8 cellular contexts compared by ENCODE assay signal in the genomic region with DNA sequence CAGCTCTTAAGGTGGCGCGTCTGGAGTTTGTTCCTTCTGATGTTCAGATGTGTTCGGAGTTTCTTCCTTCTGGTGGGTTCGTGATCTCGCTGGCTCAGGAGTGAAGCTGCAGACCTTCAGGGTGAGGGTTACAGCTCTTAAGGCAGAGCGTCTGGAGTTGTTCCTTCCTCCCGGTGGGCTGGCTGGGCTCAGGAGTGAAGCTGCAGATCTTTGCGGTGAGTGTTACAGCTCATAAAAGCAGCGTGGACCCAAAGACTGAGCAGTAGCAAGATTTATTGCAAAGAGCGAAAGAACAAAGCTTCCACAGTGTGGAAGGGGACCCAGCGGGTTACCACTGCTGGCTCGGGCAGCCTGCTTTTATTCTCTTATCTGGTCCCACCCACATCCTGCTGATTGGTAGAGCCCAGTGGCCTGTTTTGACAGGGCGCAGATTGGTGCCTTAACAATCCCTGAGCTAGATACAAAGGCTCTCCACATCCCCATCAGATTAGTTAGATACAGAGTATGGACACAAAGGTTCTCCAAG.
DNase-seq lines count a peak whose midpoint lies in the region; ATAC-seq and TF ChIP-seq lines count a peak whose summit lies in the region.
"Not testable (repeated sequence)": the region's sequence is repeated elsewhere in the genome, so short reads cannot be mapped to it uniquely, and the experiment has no call there.

No MANE protein-coding gene starts in this region.

- not testable (repeated sequence) for H3K27ac ChIP-seq in CD8-positive, alpha-beta memory T cell (ENCODE audit: low read depth, low read length); lower lobe of right lung

- H3K36me3 ChIP-seq in CD8-positive, alpha-beta memory T cell (ENCODE audit: insufficient read depth, low read length); MG63; lower lobe of right lung: not testable (repeated sequence)

- POLR2A ChIA-PET in CD8-positive, alpha-beta memory T cell (lab: Charles Lee) = interaction anchor here (1.2 kb wide), 1 partner anchor 698 kb away, joined by 3 read pairs; a partner anchor contains a TSS
- POLR2A ChIA-PET in activated CD4-positive, alpha-beta T cell treated with anti-CD3 and anti-CD28 coated beads, Interleukin-2, amount 10 ng/mL, durations not matched to agents 7 days and 5 days (lab: Charles Lee) = interaction anchor here (0.6 kb wide), 2 partner anchors 19 to 226 kb away, joined by 3 read pairs; no protein-coding TSS in a partner anchor

- not testable (repeated sequence) for H3K4me1 ChIP-seq in CD8-positive, alpha-beta memory T cell (ENCODE audit: insufficient read depth, low read length); lower lobe of right lung

- H3K4me3 ChIP-seq in CD8-positive, alpha-beta memory T cell (ENCODE audit: low read length) = peak overlapping the region; percentile 26
- peak overlapping the region; percentile 61 for H3K4me3 ChIP-seq in MG63
- peak overlapping the region; percentile 15 for H3K4me3 ChIP-seq in lower lobe of right lung

- CTCF ChIA-PET in CD8-positive, alpha-beta memory T cell (lab: Charles Lee) = interaction anchor here (1.3 kb wide), 1 partner anchor 21 kb away, joined by 3 read pairs; no protein-coding TSS in a partner anchor
- CTCF ChIA-PET in activated CD4-positive, alpha-beta T cell treated with anti-CD3 and anti-CD28 coated beads, Interleukin-2, amount 10 ng/mL, durations not matched to agents 7 days and 5 days (lab: Charles Lee) = not testable (repeated sequence)

- H3K27me3 Mint-ChIP-seq in CD8-positive, alpha-beta memory T cell; activated CD4-positive, alpha-beta T cell treated with anti-CD3 and anti-CD28 coated beads, Interleukin-2, amount 10 ng/mL, durations not matched to agents 7 days and 5 days; activated naive CD8-positive, alpha-beta T cell treated with anti-CD3 and anti-CD28 coated beads, Interleukin-2, amount 50 U/mL, for 24 hours; stimulated activated naive CD8-positive, alpha-beta T cell treated with anti-CD3 and anti-CD28 coated beads, Interleukin-15, Interleukin-2, amounts not matched to agents 100 ng/mL and 50 ng/mL, for 24 hours: not testable (repeated sequence)

- H3K27ac Mint-ChIP-seq in CD8-positive, alpha-beta memory T cell = peak overlapping the region; percentile 44 to 89 (median 78)
- H3K27ac Mint-ChIP-seq in activated CD4-positive, alpha-beta T cell treated with anti-CD3 and anti-CD28 coated beads, Interleukin-2, amount 10 ng/mL, durations not matched to agents 7 days and 5 days = peak overlapping the region; percentile 91
- H3K27ac Mint-ChIP-seq in activated naive CD8-positive, alpha-beta T cell treated with anti-CD3 and anti-CD28 coated beads, Interleukin-2, amount 50 U/mL, for 24 hours = peak overlapping the region; percentile 85
- H3K27ac Mint-ChIP-seq in stimulated activated naive CD8-positive, alpha-beta T cell treated with anti-CD3 and anti-CD28 coated beads, Interleukin-15, Interleukin-2, amounts not matched to agents 100 ng/mL and 50 ng/mL, for 24 hours = peak overlapping the region; percentile 91

- not testable (repeated sequence) for TF ChIP-seq CTCF in lower lobe of right lung (IDR thresholded peaks at IDR 0.05)

- not testable (repeated sequence) for H3K9me3 ChIP-seq in CD8-positive, alpha-beta memory T cell (ENCODE audit: low read length); MG63; lower lobe of right lung

- DNase-seq in CD8-positive, alpha-beta memory T cell; lower lobe of right lung: not testable (repeated sequence)
- peak; percentile 42 for DNase-seq in MG63
- peak; percentile 25 for DNase-seq in activated CD4-positive, alpha-beta T cell treated with anti-CD3 and anti-CD28 coated beads, Interleukin-2, amount 10 ng/mL, durations not matched to agents 7 days and 5 days
- peak; percentile 6 for DNase-seq in activated naive CD8-positive, alpha-beta T cell treated with anti-CD3 and anti-CD28 coated beads, Interleukin-2, amount 50 U/mL, for 24 hours

- H3K9me3 Mint-ChIP-seq in CD8-positive, alpha-beta memory T cell = peaks cover 0 to 14% (median 0%) of the 10 kb centered on the region in 5 donors
- H3K9me3 Mint-ChIP-seq in activated CD4-positive, alpha-beta T cell treated with anti-CD3 and anti-CD28 coated beads, Interleukin-2, amount 10 ng/mL, durations not matched to agents 7 days and 5 days = peaks cover 11% of the 10 kb centered on the region
- not testable (repeated sequence) for H3K9me3 Mint-ChIP-seq in activated naive CD8-positive, alpha-beta T cell treated with anti-CD3 and anti-CD28 coated beads, Interleukin-2, amount 50 U/mL, for 24 hours; stimulated activated naive CD8-positive, alpha-beta T cell treated with anti-CD3 and anti-CD28 coated beads, Interleukin-15, Interleukin-2, amounts not matched to agents 100 ng/mL and 50 ng/mL, for 24 hours

- H3K27me3 ChIP-seq in CD8-positive, alpha-beta memory T cell (ENCODE audit: insufficient read depth, low read length, poor library complexity, severe bottlenecking); MG63; lower lobe of right lung (ENCODE audit: low read depth): not testable (repeated sequence)

- peak; percentile 34 for ATAC-seq in GM19023 (IDR thresholded peaks at IDR 0.05; ENCODE audit: unreplicated experiment)
- ATAC-seq in HG02759 (IDR thresholded peaks at IDR 0.05; ENCODE audit: unreplicated experiment) = peak; percentile 33
- ATAC-seq in activated naive CD8-positive, alpha-beta T cell treated with anti-CD3 and anti-CD28 coated beads, Interleukin-2, amount 50 U/mL, for 24 hours; lower lobe of right lung: not testable (repeated sequence)

- not testable (repeated sequence) for H3K4me1 Mint-ChIP-seq in CD8-positive, alpha-beta memory T cell; activated CD4-positive, alpha-beta T cell treated with anti-CD3 and anti-CD28 coated beads, Interleukin-2, amount 10 ng/mL, durations not matched to agents 7 days and 5 days; activated naive CD8-positive, alpha-beta T cell treated with anti-CD3 and anti-CD28 coated beads, Interleukin-2, amount 50 U/mL, for 24 hours; stimulated activated naive CD8-positive, alpha-beta T cell treated with anti-CD3 and anti-CD28 coated beads, Interleukin-15, Interleukin-2, amounts not matched to agents 100 ng/mL and 50 ng/mL, for 24 hours (ENCODE audit: low read depth)

- intact Hi-C loops in lower lobe of right lung (cut with DNase I) = not testable (repeated sequence)

- H3K4me3 Mint-ChIP-seq in CD8-positive, alpha-beta memory T cell = peak overlapping the region; percentile 81 to 97 (median 92)
- H3K4me3 Mint-ChIP-seq in activated CD4-positive, alpha-beta T cell treated with anti-CD3 and anti-CD28 coated beads, Interleukin-2, amount 10 ng/mL, durations not matched to agents 7 days and 5 days = peak overlapping the region; percentile 76
- peak overlapping the region; percentile 86 for H3K4me3 Mint-ChIP-seq in activated naive CD8-positive, alpha-beta T cell treated with anti-CD3 and anti-CD28 coated beads, Interleukin-2, amount 50 U/mL, for 24 hours
- H3K4me3 Mint-ChIP-seq in stimulated activated naive CD8-positive, alpha-beta T cell treated with anti-CD3 and anti-CD28 coated beads, Interleukin-15, Interleukin-2, amounts not matched to agents 100 ng/mL and 50 ng/mL, for 24 hours = peak overlapping the region; percentile 91

- H3K36me3 Mint-ChIP-seq in CD8-positive, alpha-beta memory T cell; activated CD4-positive, alpha-beta T cell treated with anti-CD3 and anti-CD28 coated beads, Interleukin-2, amount 10 ng/mL, durations not matched to agents 7 days and 5 days (ENCODE audit: low read depth); activated naive CD8-positive, alpha-beta T cell treated with anti-CD3 and anti-CD28 coated beads, Interleukin-2, amount 50 U/mL, for 24 hours (ENCODE audit: low read depth); stimulated activated naive CD8-positive, alpha-beta T cell treated with anti-CD3 and anti-CD28 coated beads, Interleukin-15, Interleukin-2, amounts not matched to agents 100 ng/mL and 50 ng/mL, for 24 hours (ENCODE audit: low read depth): not testable (repeated sequence)
